ENCODE assay signal across 8 cellular contexts in genomic region chr2:63589148-63589972, GRCh38. TPM values are rescaled to one million over a fixed set of nuclear protein-coding genes. Genes with fewer than 3 reads are reported as not detected.
DNase-seq lines count a peak whose midpoint lies in the region; ATAC-seq, FAIRE-seq and TF ChIP-seq lines count a peak whose summit lies in the region.

No MANE protein-coding gene starts in this region.

- RAD21 ChIA-PET in GM12878 (lab: Charles Lee; ENCODE audit: unreplicated experiment) = interaction anchor here (0.6 to 1.6 kb wide), 4 partner anchors 11 to 1527 kb away, joined by 3 to 6 read pairs (median 4); no protein-coding TSS in a partner anchor

- in situ Hi-C loops in GM12878 (cut with MboI) = no loop called here

- BruUV-seq in GM12878 (replicated peaks; lab: Mats Ljungman, UMichigan) = TSS peak; percentile 80

- peaks cover 6% of the 10 kb centered on the region for H3K4me1 ChIP-seq in GM12878 (ENCODE audit: control insufficient read depth, insufficient read depth, low read length)
- peaks cover 13% of the 10 kb centered on the region for H3K4me1 ChIP-seq in keratinocyte (ENCODE audit: control insufficient read depth, extremely low read depth, insufficient read depth, low read length)
- H3K4me1 ChIP-seq in stomach smooth muscle (ENCODE audit: control insufficient read depth, insufficient read depth, low read length) = peaks cover 26% of the 10 kb centered on the region

- TF ChIP-seq CTCF in GM12878 (IDR thresholded peaks at IDR 0.05 in 2 of 3, conservative IDR thresholded peaks at IDR 0.05 in 1 of 3; ENCODE audit: control insufficient read depth in 2 of 3, extremely low read depth in 1 of 3, insufficient read depth in 1 of 3, low read depth in 3 of 3, low read length in 3 of 3) = no peak
- TF ChIP-seq CTCF in keratinocyte (optimal IDR thresholded peaks at IDR 0.05 in 1 of 3, IDR thresholded peaks at IDR 0.05 in 1 of 3, conservative IDR thresholded peaks at IDR 0.05 in 1 of 3; ENCODE audit: extremely low read depth in 1 of 3, insufficient read depth in 2 of 3, low read length in 3 of 3) = no peak
- TF ChIP-seq CTCF in GM10248 (IDR thresholded peaks at IDR 0.05; ENCODE audit: control extremely low read depth, extremely low read depth, low read depth, missing control alignments) = no peak

- 4% methylated on average over 26 of the region's 26 CpGs for WGBS in GM12878 (ENCODE audit: insufficient coverage, insufficient replicate concordance, low lambda C conversion rate, missing lambda C conversion rate)

- intact Hi-C loops in GM12878 (cut with micrococcal nuclease; ENCODE audit: unreplicated experiment) = loop anchor here (5.0 kb wide), 1 partner anchor 253 kb away; the partner anchor contains the start of gene UGP2

- TF ChIP-seq RAD21 in GM12878 (IDR thresholded peaks at IDR 0.05; ENCODE audit: insufficient read depth, low read depth, low read length) = no peak

- ATAC-seq in GM21390 (IDR thresholded peaks at IDR 0.05; ENCODE audit: unreplicated experiment) (peak; percentile 5), GM12878 (peak; percentile 12), HG02938 (IDR thresholded peaks at IDR 0.05; ENCODE audit: unreplicated experiment) (no peak)

- peaks cover 2% of the 10 kb centered on the region for H3K9me1 ChIP-seq in keratinocyte (ENCODE audit: control insufficient read depth, extremely low read depth, insufficient read depth, low read length)

- no peaks in the 10 kb centered on the region for H3K9me3 ChIP-seq in MG63
- no peaks in the 10 kb centered on the region for H3K9me3 ChIP-seq in GM12878 (replicated peaks; ENCODE audit: control insufficient read depth, insufficient read depth, low read length)
- no peaks in the 10 kb centered on the region for H3K9me3 ChIP-seq in keratinocyte (ENCODE audit: control insufficient read depth, low read depth, low read length)
- no peaks in the 10 kb centered on the region for H3K9me3 ChIP-seq in stomach smooth muscle (ENCODE audit: control insufficient read depth in 2 of 2, low read length in 2 of 2)

- peak; percentile 23 for DNase-seq in DMS53 treated with DMSO at 0.1 percent for 48 hours (lab: John Stamatoyannopoulos, UW; ENCODE audit: unreplicated experiment)
- DNase-seq in MG63 = no peak
- no peak for DNase-seq in GM12878 (ENCODE audit: low read depth, low spot score)
- DNase-seq in keratinocyte (ENCODE audit: low read depth, low spot score) = no peak
- no peak for DNase-seq in GM10248 (ENCODE audit: extremely low spot score)

- SMC1A ChIA-PET in GM12878 (lab: Charles Lee; ENCODE audit: uncharacterized antibody, unreplicated experiment) = interaction anchor here (0.8 to 1.6 kb wide), 3 partner anchors 8 to 271 kb away, joined by 3 to 4 read pairs (median 3); no protein-coding TSS in a partner anchor

- peak overlapping the region; percentile 93 for H3K4me2 ChIP-seq in GM12878 (ENCODE audit: control insufficient read depth, insufficient read depth)
- peak overlapping the region; percentile 95 for H3K4me2 ChIP-seq in keratinocyte (ENCODE audit: control insufficient read depth, extremely low read depth, insufficient read depth, low read depth, low read length)

- FAIRE-seq in GM12878 (lab: Jason Lieb, UNC) = no peak
- no peak for FAIRE-seq in keratinocyte (lab: Jason Lieb, UNC)

- H3K4me3 ChIP-seq in MG63 (peak overlapping the region; percentile 84), GM12878 (peak overlapping the region; percentile 99), keratinocyte (ENCODE audit: control insufficient read depth in 2 of 3, extremely low read depth in 1 of 3, insufficient read depth in 2 of 3, low read depth in 1 of 3, low read length in 3 of 3) (peak overlapping the region; percentile 80 to 99 (median 88)), stomach smooth muscle (ENCODE audit: low read length in 2 of 2) (peak overlapping the region; percentile 96 to 99)

- H4K20me1 ChIP-seq in GM12878 (ENCODE audit: control insufficient read depth, insufficient read depth) (no peaks in the 10 kb centered on the region), keratinocyte (ENCODE audit: control insufficient read depth, extremely low read depth, insufficient read depth, low read length) (no peaks in the 10 kb centered on the region)

- H2AFZ ChIP-seq in GM12878 (ENCODE audit: control insufficient read depth, low read depth, low read length) = peak overlapping the region; percentile 88
- peak overlapping the region; percentile 78 for H2AFZ ChIP-seq in keratinocyte (ENCODE audit: control insufficient read depth, low read length)

- dilution Hi-C loops in keratinocyte (cut with MboI; ENCODE audit: extremely low pct_ligation_motif_present, low sequenced_read_pairs) = no loop called here

- peaks cover 60% of the 10 kb centered on the region for H3K79me2 ChIP-seq in GM12878 (ENCODE audit: control insufficient read depth, insufficient read depth, low read length)
- H3K79me2 ChIP-seq in keratinocyte (ENCODE audit: control insufficient read depth, insufficient read depth, low read length) = peaks cover 51% of the 10 kb centered on the region

- CTCF ChIA-PET in GM12878 (lab: Yijun Ruan, JAX) = interaction anchor here (0.7 to 1.4 kb wide), 2 partner anchors 251 to 253 kb away, joined by 3 read pairs; no protein-coding TSS in a partner anchor
- CTCF ChIA-PET in GM10248 (lab: Yijun Ruan, JAX) = interaction anchor here (1.5 to 2.4 kb wide), 3 partner anchors 15 to 1133 kb away, joined by 3 to 8 read pairs (median 4); no protein-coding TSS in a partner anchor

- H3K9ac ChIP-seq in GM12878 (ENCODE audit: control insufficient read depth, insufficient read depth, low read length) (peak overlapping the region; percentile 95), keratinocyte (ENCODE audit: control insufficient read depth, extremely low read depth, insufficient read depth, low read length) (peak overlapping the region; percentile 86), stomach smooth muscle (ENCODE audit: low read length in 2 of 2) (peak overlapping the region; percentile 94 to 95)

- TF ChIP-seq EP300 in GM12878 (IDR thresholded peaks at IDR 0.05; ENCODE audit: borderline replicate concordance in 1 of 2, control insufficient read depth in 1 of 2, low read depth in 2 of 2, low read length in 2 of 2) = no peak

- POLR2A ChIA-PET in GM12878 (lab: Charles Lee) = interaction anchor here (0.6 to 1.8 kb wide), 3 partner anchors 10 to 1763 kb away, joined by 4 to 10 read pairs (median 5); partner anchors contain the start of gene UGP2
- POLR2A ChIA-PET in GM10248 (lab: Yijun Ruan, JAX) = interaction anchor here (0.6 kb wide), 2 partner anchors 613 to 1465 kb away, joined by 3 to 9 read pairs; no protein-coding TSS in a partner anchor

- H3K27me3 ChIP-seq in MG63 (no peaks in the 10 kb centered on the region), GM12878 (replicated peaks in 1 of 2; ENCODE audit: control insufficient read depth in 2 of 2, insufficient read depth in 2 of 2, low read length in 1 of 2) (no peaks in the 10 kb centered on the region), keratinocyte (ENCODE audit: control insufficient read depth, extremely low read depth, insufficient read depth, low read length) (no peaks in the 10 kb centered on the region), stomach smooth muscle (ENCODE audit: control insufficient read depth in 1 of 2, insufficient read depth in 2 of 2, low read length in 2 of 2) (no peaks in the 10 kb centered on the region)

- no peak for TF ChIP-seq POLR2A in GM12878 (IDR thresholded peaks at IDR 0.05; ENCODE audit: low read depth, low read length)

- H3K27ac ChIP-seq in GM12878 (ENCODE audit: control insufficient read depth, insufficient read depth) (peak overlapping the region; percentile 93), keratinocyte (ENCODE audit: control insufficient read depth, insufficient read depth, low read length) (peak overlapping the region; percentile 92), stomach smooth muscle (ENCODE audit: low read length) (peak overlapping the region; percentile 88)

- H3K36me3 ChIP-seq in MG63 (peaks cover 11% of the 10 kb centered on the region), GM12878 (ENCODE audit: control insufficient read depth in 2 of 2, insufficient read depth in 2 of 2, low read length in 1 of 2) (0 out of 4 replicates have a peak, but pooled peaks cover 0 to 4% of the 10 kb centered on the region in 2 experiments), keratinocyte (ENCODE audit: control insufficient read depth in 2 of 2, extremely low read depth in 1 of 2, insufficient read depth in 2 of 2, low read length in 2 of 2) (peaks cover 0 to 4% of the 10 kb centered on the region in 2 experiments), stomach smooth muscle (ENCODE audit: control insufficient read depth in 2 of 2, insufficient read depth in 2 of 2, low read length in 2 of 2) (peaks cover 2 to 3% of the 10 kb centered on the region in 2 donors)

RNA-seq across cellular contexts. Expression of gene MDH1, which starts 0.6 kb away (rescaled TPM):
- 221 and 367 TPM in 2 replicates for total RNA-seq in MG63 (2014; rRNA removed; shearing (Covaris generic); ENCODE audit: low replicate concordance)
- total RNA-seq in GM12878 (2013; cell fraction: nucleolus; rRNA removed) = 286 and 299 TPM in 2 replicates
- total RNA-seq in GM12878 (2014; rRNA removed) (315 and 377 TPM in 2 replicates), GM12878 (2014; rRNA removed; fragmentation: Illumina TruSeq; extraction: Trizol) (300 and 303 TPM in 2 replicates), GM12878 (2021) (254 and 272 TPM in 2 replicates)
- 200 TPM for polyA plus RNA-seq in GM12878 (2011; ENCODE audit: low read depth)
- polyA plus RNA-seq in GM12878 (2011; rRNA removed) (564 and 790 TPM in 2 replicates), GM12878 (2014; fragmentation: Illumina TruSeq; extraction: Trizol) (291 and 330 TPM in 2 replicates), GM12878 (2014; fragmentation: Nextera tagmentation; extraction: Ambion mirVana) (1,000 to 10,000 TPM; 1,221 to 1,581 TPM), GM12878 (2014; rRNA removed) (237 and 271 TPM in 2 replicates), GM12878 (2016; fragmentation: Nextera tagmentation; extraction: Ambion mirVana) (100 to 1,000 TPM; 697 to 775 TPM), keratinocyte (233 to 320 TPM (median 254 TPM) in 3 replicates)
- polyA plus RNA-seq in GM12878 (2011; cell fraction: cytosol; rRNA removed) = 326 and 377 TPM in 2 replicates
- 225 and 226 TPM in 2 replicates for polyA plus RNA-seq in GM12878 (2011; cell fraction: nucleus; rRNA removed)
- polyA plus RNA-seq in GM12878 (2012) = 230 and 235 TPM in 2 replicates
- polyA minus RNA-seq in GM12878 (2011; rRNA and poly(A)+ RNA removed) = 236 and 255 TPM in 2 replicates
- polyA minus RNA-seq in GM12878 (2011; cell fraction: cytosol; rRNA and poly(A)+ RNA removed) = 74.6 and 83.7 TPM in 2 replicates
- polyA minus RNA-seq in GM12878 (2011; cell fraction: nucleus; rRNA and poly(A)+ RNA removed) = 107 and 128 TPM in 2 replicates
- polyA plus RNA-seq in keratinocyte (2011; ENCODE audit: low read depth) = 55.7 TPM
- 180 and 295 TPM in 2 replicates for polyA plus RNA-seq in keratinocyte (2011; cell fraction: cytosol; rRNA removed)
- polyA plus RNA-seq in keratinocyte (2011; cell fraction: nucleus; rRNA removed) = 202 and 234 TPM in 2 replicates
- 105 and 135 TPM in 2 replicates for polyA plus RNA-seq in keratinocyte (2012; ENCODE audit: low replicate concordance)
- polyA minus RNA-seq in keratinocyte = 65.8 to 120 TPM (median 89.8 TPM) in 3 replicates
- 70.8 TPM for polyA minus RNA-seq in keratinocyte (2011; cell fraction: cytosol; rRNA and poly(A)+ RNA removed)
- polyA minus RNA-seq in keratinocyte (2011; cell fraction: nucleus; rRNA and poly(A)+ RNA removed) = 35.0 and 55.6 TPM in 2 replicates

RNA-seq across cellular contexts. Expression of gene WDPCP, which starts 1.1 kb away (rescaled TPM):
- total RNA-seq in MG63 (2014; rRNA removed; shearing (Covaris generic); ENCODE audit: low replicate concordance) = 7.8 and 11.0 TPM in 2 replicates
- 106 and 107 TPM in 2 replicates for total RNA-seq in GM12878 (2013; cell fraction: nucleolus; rRNA removed)
- 7.9 TPM in 2 replicates for total RNA-seq in GM12878 (2014; rRNA removed)
- 6.6 and 8.6 TPM in 2 replicates for total RNA-seq in GM12878 (2014; rRNA removed; fragmentation: Illumina TruSeq; extraction: Trizol)
- 4.6 and 6.6 TPM in 2 replicates for total RNA-seq in GM12878 (2021)
- 3.4 TPM for polyA plus RNA-seq in GM12878 (2011; ENCODE audit: low read depth)
- 7.5 and 9.3 TPM in 2 replicates for polyA plus RNA-seq in GM12878 (2011; rRNA removed)
- polyA plus RNA-seq in GM12878 (2011; cell fraction: cytosol; rRNA removed) = 4.6 and 5.1 TPM in 2 replicates
- polyA plus RNA-seq in GM12878 (2011; cell fraction: nucleus; rRNA removed) = 10.8 and 12.6 TPM in 2 replicates
- polyA plus RNA-seq in GM12878 (2012) = 3.6 and 4.6 TPM in 2 replicates
- polyA plus RNA-seq in GM12878 (2014; fragmentation: Illumina TruSeq; extraction: Trizol) = 3.2 and 4.7 TPM in 2 replicates
- 1 to 10 TPM; 2.1 to 2.7 TPM for polyA plus RNA-seq in GM12878 (2014; fragmentation: Nextera tagmentation; extraction: Ambion mirVana)
- polyA plus RNA-seq in GM12878 (2014; rRNA removed) = 3.6 and 3.8 TPM in 2 replicates
- 1 to 10 TPM; 4.0 to 5.1 TPM for polyA plus RNA-seq in GM12878 (2016; fragmentation: Nextera tagmentation; extraction: Ambion mirVana)
- polyA minus RNA-seq in GM12878 (2011; rRNA and poly(A)+ RNA removed) = 27.4 and 32.5 TPM in 2 replicates
- polyA minus RNA-seq in GM12878 (2011; cell fraction: cytosol; rRNA and poly(A)+ RNA removed) = 4.0 and 9.1 TPM in 2 replicates
- 54.0 and 86.0 TPM in 2 replicates for polyA minus RNA-seq in GM12878 (2011; cell fraction: nucleus; rRNA and poly(A)+ RNA removed)
- polyA plus RNA-seq in keratinocyte = 2.4 to 2.9 TPM (median 2.7 TPM) in 3 replicates
- 2.0 TPM for polyA plus RNA-seq in keratinocyte (2011; ENCODE audit: low read depth)
- polyA plus RNA-seq in keratinocyte (2011; cell fraction: cytosol; rRNA removed) = 1.8 and 2.5 TPM in 2 replicates
- polyA plus RNA-seq in keratinocyte (2011; cell fraction: nucleus; rRNA removed) = 3.8 and 5.5 TPM in 2 replicates
- 1.9 TPM in 2 replicates for polyA plus RNA-seq in keratinocyte (2012; ENCODE audit: low replicate concordance)
- 2.4 to 10.8 TPM (median 7.2 TPM) in 3 replicates for polyA minus RNA-seq in keratinocyte
- 3.5 TPM for polyA minus RNA-seq in keratinocyte (2011; cell fraction: cytosol; rRNA and poly(A)+ RNA removed)
- polyA minus RNA-seq in keratinocyte (2011; cell fraction: nucleus; rRNA and poly(A)+ RNA removed) = 11.1 and 21.6 TPM in 2 replicates
